In genomic region chr7:25541064-25541463, GRCh38 we compare ENCODE assay signal across 21 cellular contexts.
"Had no signal": no experiment of that assay in that cellular context is flagged by ENCODE, and none has a peak within 500 bp of the region (broad histone marks: within the 10 kb centered on the region; RNA-seq: fewer than 3 reads in every experiment).

No MANE protein-coding gene starts in this region.

- DNase-seq: IMR-90, Karpas-422, KG1, MM.1S, NCI-H1105 treated with DMSO at 0.1 percent for 48 hours, NCI-H1417 treated with DMSO at 0.1 percent for 48 hours, NCI-H146, NCI-H1694 treated with DMSO at 0.1 percent for 48 hours, NCI-H1930, NCI-H2081, NCI-H2107, NCI-H2227 treated with DMSO at 0.1 percent for 48 hours, NCI-H524, NCI-H526 treated with DMSO at 0.1 percent for 48 hours, NCI-H774, Right ventricle myocardium superior, RPMI8226, SIG-M5, SK-N-SH had no signal

- ATAC-seq: HepG2 had no signal

- H3K4me3 ChIP-seq: SJSA1 had no signal
